In the genomic region with DNA sequence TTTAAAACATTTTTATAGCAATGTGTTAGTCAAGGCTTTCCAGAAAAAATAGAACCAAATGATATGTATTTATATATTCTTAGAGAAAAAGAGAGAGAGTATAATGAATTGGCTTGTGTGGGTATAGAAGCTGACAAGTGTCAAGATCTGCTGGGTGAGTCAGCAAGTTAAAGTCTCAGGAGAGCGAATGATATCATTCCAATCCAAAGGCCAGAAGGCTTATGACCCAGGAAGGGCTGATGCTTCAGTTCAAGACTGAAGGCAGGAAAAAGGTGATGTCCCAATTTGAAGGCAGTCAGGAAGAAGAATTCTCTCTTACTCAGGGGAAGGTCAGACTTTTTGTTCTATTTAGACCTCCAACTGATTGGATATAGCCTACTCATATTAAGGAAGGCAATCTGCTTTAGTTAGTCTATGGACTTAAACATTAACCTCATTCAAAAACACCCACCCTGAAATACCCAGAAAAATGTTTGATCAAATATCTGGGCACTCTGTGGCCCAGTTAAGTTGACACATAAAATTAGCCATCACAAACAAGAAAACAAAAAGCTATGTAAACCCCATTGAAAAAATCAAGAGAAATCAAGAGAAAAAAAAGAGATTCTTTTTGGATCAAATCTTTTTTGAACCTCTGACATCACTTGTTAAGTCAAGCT, we compare ENCODE assay signal across 1 cellular context.
TF ChIP-seq lines count a peak whose summit lies in the region.

No MANE protein-coding gene starts in this region.

TF ChIP-seq in K562, 482 proteins besides CTCF, POLR2A, EP300 and RAD21 (continued from another document):
- 0 out of 2 replicates have a peak, but pooled peaks have one; percentile 46 for TF ChIP-seq BACH1 (tag; IDR thresholded peaks at IDR 0.05)
- TF ChIP-seq ARID1B (IDR thresholded peaks at IDR 0.05) = peak; percentile 65
- TF ChIP-seq NR2C2 (CRISPR knock-in tag; IDR thresholded peaks at IDR 0.05) = no peak
- TF ChIP-seq NR2C2 (tag; IDR thresholded peaks at IDR 0.05) = peak; percentile 87
